Comparison of ENCODE assay signal across 23 cellular contexts in the genomic region with DNA sequence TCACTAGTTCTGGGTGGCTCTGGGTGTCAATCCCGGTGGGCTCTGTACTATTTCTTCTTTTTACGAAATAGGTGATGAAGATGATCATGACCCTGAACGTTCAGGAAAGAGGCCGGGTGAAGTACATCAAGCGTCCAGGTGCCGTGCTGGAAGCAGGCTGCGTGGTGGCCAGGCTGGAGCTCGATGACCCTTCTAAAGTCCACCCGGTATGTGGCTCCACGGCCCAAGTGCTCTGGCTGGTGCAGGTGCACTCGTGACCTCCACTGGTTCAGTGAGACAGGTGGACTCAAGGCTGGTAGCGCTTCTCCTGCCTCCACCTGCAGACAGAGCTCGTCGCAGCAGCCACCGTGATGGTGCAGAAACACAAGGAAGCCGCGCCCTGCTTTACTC.
"Had no signal": no experiment of that assay in that cellular context is flagged by ENCODE, and none has a peak within 500 bp of the region (broad histone marks: within the 10 kb centered on the region; RNA-seq: fewer than 3 reads in every experiment).

No MANE protein-coding gene starts in this region.

- H3K4me1 Mint-ChIP-seq: activated B cell treated with CpG ODN at 0.5 μM for 24 hours; activated CD4-positive, alpha-beta T cell treated with anti-CD3 and anti-CD28 coated beads, Interleukin-2, amount 10 ng/mL, durations not matched to agents 7 days and 5 days; activated naive CD4-positive, alpha-beta T cell treated with anti-CD3 and anti-CD28 coated beads, Interleukin-2, amount 10 ng/mL, durations not matched to agents 7 days and 5 days; activated naive CD8-positive, alpha-beta T cell treated with anti-CD3 and anti-CD28 coated beads for 36 hours; activated T-helper 17 cell treated with anti-CD3 and anti-CD28 coated beads, Interleukin-2, amount 50 U/mL, for 72 hours; T-cell had no signal

- H3K27me3 Mint-ChIP-seq: activated B cell treated with CpG ODN at 0.5 μM for 24 hours; activated CD4-positive, alpha-beta memory T cell treated with anti-CD3 and anti-CD28 coated beads for 36 hours; activated CD4-positive, alpha-beta T cell treated with anti-CD3 and anti-CD28 coated beads, Interleukin-2, amount 10 ng/mL, durations not matched to agents 7 days and 5 days; activated naive CD4-positive, alpha-beta T cell treated with anti-CD3 and anti-CD28 coated beads, Interleukin-2, amount 10 ng/mL, durations not matched to agents 7 days and 5 days; activated naive CD8-positive, alpha-beta T cell treated with anti-CD3 and anti-CD28 coated beads for 36 hours; activated T-helper 17 cell treated with anti-CD3 and anti-CD28 coated beads, Interleukin-2, amount 50 U/mL, for 72 hours; T-cell had no signal

- H3K4me3 ChIP-seq: cardiac muscle cell had no signal

- H3K9me3 Mint-ChIP-seq: activated CD4-positive, alpha-beta memory T cell treated with anti-CD3 and anti-CD28 coated beads for 36 hours; activated CD4-positive, alpha-beta T cell treated with anti-CD3 and anti-CD28 coated beads, Interleukin-2, amount 10 ng/mL, durations not matched to agents 7 days and 5 days; activated naive CD4-positive, alpha-beta T cell treated with anti-CD3 and anti-CD28 coated beads, Interleukin-2, amount 10 ng/mL, durations not matched to agents 7 days and 5 days; activated naive CD8-positive, alpha-beta T cell treated with anti-CD3 and anti-CD28 coated beads for 36 hours; activated T-helper 17 cell treated with anti-CD3 and anti-CD28 coated beads, Interleukin-2, amount 50 U/mL, for 72 hours; T-cell had no signal

- H3K36me3 ChIP-seq: brain microvascular endothelial cell had no signal

- ATAC-seq: activated T-helper 17 cell treated with anti-CD3 and anti-CD28 coated beads, Interleukin-2, amount 50 U/mL, for 72 hours; PC-3; T-cell had no signal

- H3K27ac Mint-ChIP-seq: activated B cell treated with CpG ODN at 0.5 μM for 24 hours; activated CD4-positive, alpha-beta memory T cell treated with anti-CD3 and anti-CD28 coated beads for 36 hours; activated CD4-positive, alpha-beta T cell treated with anti-CD3 and anti-CD28 coated beads, Interleukin-2, amount 10 ng/mL, durations not matched to agents 7 days and 5 days; activated naive CD4-positive, alpha-beta T cell treated with anti-CD3 and anti-CD28 coated beads, Interleukin-2, amount 10 ng/mL, durations not matched to agents 7 days and 5 days; activated naive CD8-positive, alpha-beta T cell treated with anti-CD3 and anti-CD28 coated beads for 36 hours; activated T-helper 17 cell treated with anti-CD3 and anti-CD28 coated beads, Interleukin-2, amount 50 U/mL, for 72 hours; T-cell had no signal

- H3K4me3 Mint-ChIP-seq: activated B cell treated with CpG ODN at 0.5 μM for 24 hours; activated CD4-positive, alpha-beta memory T cell treated with anti-CD3 and anti-CD28 coated beads for 36 hours; activated CD4-positive, alpha-beta T cell treated with anti-CD3 and anti-CD28 coated beads, Interleukin-2, amount 10 ng/mL, durations not matched to agents 7 days and 5 days; activated naive CD4-positive, alpha-beta T cell treated with anti-CD3 and anti-CD28 coated beads, Interleukin-2, amount 10 ng/mL, durations not matched to agents 7 days and 5 days; activated naive CD8-positive, alpha-beta T cell treated with anti-CD3 and anti-CD28 coated beads for 36 hours; activated T-helper 17 cell treated with anti-CD3 and anti-CD28 coated beads, Interleukin-2, amount 50 U/mL, for 72 hours; T-cell had no signal

- DNase-seq: activated B cell treated with CpG ODN at 0.5 μM for 24 hours; activated CD4-positive, alpha-beta memory T cell treated with anti-CD3 and anti-CD28 coated beads for 36 hours; activated CD4-positive, alpha-beta T cell treated with anti-CD3 and anti-CD28 coated beads, Interleukin-2, amount 10 ng/mL, durations not matched to agents 7 days and 5 days; activated gamma-delta T cell; activated naive CD4-positive, alpha-beta T cell treated with anti-CD3 and anti-CD28 coated beads, Interleukin-2, amount 10 ng/mL, durations not matched to agents 7 days and 5 days; activated naive CD8-positive, alpha-beta T cell treated with anti-CD3 and anti-CD28 coated beads for 36 hours; activated T-cell treated with anti-CD3 and anti-CD28 coated beads for 4 hours; activated T-cell treated with anti-CD3 and anti-CD28 coated beads, Interleukin-2, amount 50 U/mL, for 48 hours; brain microvascular endothelial cell; KG1; NCI-H1048; NCI-H1417; NCI-H1930; NCI-H510A treated with DMSO at 0.1 percent for 48 hours; NCI-H69; NK-92 treated with Interleukin-12 subunit alpha and Interleukin-12 subunit beta, amount 100 ng/mL, for 24 hours; PC-3; SIG-M5; T-cell; T-helper 2 cell; T1000 had no signal

- H3K27ac ChIP-seq: brain microvascular endothelial cell, cardiac muscle cell had no signal

- H3K27me3 ChIP-seq: brain microvascular endothelial cell, cardiac muscle cell had no signal
